In the genomic region with DNA sequence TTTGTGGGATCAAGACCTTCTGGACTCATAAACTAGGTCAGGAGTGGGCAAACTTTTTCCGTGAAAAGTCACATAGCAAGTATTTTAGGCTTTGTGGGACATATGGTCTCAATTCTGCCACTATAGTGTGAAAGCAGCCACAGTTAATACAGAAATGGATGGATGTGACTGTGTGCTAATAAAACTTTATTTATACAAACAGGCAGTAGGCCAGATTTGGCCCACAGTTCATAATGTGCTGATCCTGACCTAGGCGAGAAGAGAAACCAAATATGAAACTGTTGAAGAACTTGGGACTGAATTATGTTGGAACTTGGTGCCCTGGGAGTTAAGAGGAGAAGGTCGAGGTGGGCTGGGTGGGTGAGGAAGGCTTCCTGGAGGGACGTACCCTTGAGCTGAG, we compare ENCODE assay signal across 27 cellular contexts. TPM values are rescaled to one million over a fixed set of nuclear protein-coding genes. Genes with fewer than 3 reads are reported as not detected.
DNase-seq lines count a peak whose midpoint lies in the region; ATAC-seq, FAIRE-seq and TF ChIP-seq lines count a peak whose summit lies in the region.
"Had no signal": no experiment of that assay in that cellular context is flagged by ENCODE, and none has a peak within 500 bp of the region (broad histone marks: within the 10 kb centered on the region; RNA-seq: fewer than 3 reads in every experiment).

No MANE protein-coding gene starts in this region.

- no peaks in the 10 kb centered on the region for H3K9me3 ChIP-seq in mammary epithelial cell (replicated peaks; ENCODE audit: insufficient read depth, low read length)
- no peaks in the 10 kb centered on the region for H3K9me3 ChIP-seq in breast epithelium
- H3K9me3 ChIP-seq in RWPE2 (ENCODE audit: severe bottlenecking) = no peaks in the 10 kb centered on the region
- no peaks in the 10 kb centered on the region for H3K9me3 ChIP-seq in H1 (ENCODE audit: insufficient read depth in 2 of 2, low read depth in 1 of 2, low read length in 1 of 2)
- H3K9me3 ChIP-seq in HepG2 (ENCODE audit: low read length) = no peaks in the 10 kb centered on the region
- H3K9me3 ChIP-seq: A549, BE2C had no signal

- H4K20me1 ChIP-seq in mammary epithelial cell (ENCODE audit: insufficient read depth, low read length) (no peaks in the 10 kb centered on the region), H1 (replicated peaks in 1 of 2; ENCODE audit: control insufficient read depth in 1 of 2, insufficient read depth in 2 of 2, low read length in 2 of 2) (no peaks in the 10 kb centered on the region), HepG2 (ENCODE audit: insufficient read depth, low read length) (no peaks in the 10 kb centered on the region)
- H4K20me1 ChIP-seq: BLaER1 treated with 17β-estradiol and CSF1 and Interleukin-3, amounts not matched to agents 10 nM and 100 nM had no signal

- H2BK15ac ChIP-seq in H1 (ENCODE audit: low read length) = no peak overlapping the region

- TF ChIP-seq RAD21 in H1 (IDR thresholded peaks at IDR 0.05 in 1 of 2, conservative IDR thresholded peaks at IDR 0.05 in 1 of 2; ENCODE audit: low read depth in 2 of 2, low read length in 2 of 2) (no peak), HepG2 (CRISPR knock-in tag; IDR thresholded peaks at IDR 0.05) (no peak)

- DNase-seq in mammary epithelial cell (no peak), breast epithelium (ENCODE audit: low spot score in 2 of 2) (no peak), RWPE2 (ENCODE audit: low spot score) (no peak), H1 (ENCODE audit: low read depth in 1 of 2, low spot score in 2 of 2) (no peak), HepG2 (ENCODE audit: low spot score) (no peak), hepatic stellate cell (ENCODE audit: low spot score) (no peak), retina (no peak)
- DNase-seq: 8988T; ACHN; AML-193; BE2C; Calu3; CD4-positive, alpha-beta T cell; CD8-positive, alpha-beta memory T cell; COR-L47; DMS53; DMS79 treated with DMSO at 0.1 percent for 48 hours; GF-D8; GOT3; HCEC 1CT had no signal

- H3K27me3 ChIP-seq in mammary epithelial cell (ENCODE audit: insufficient read depth, low read length) (no peaks in the 10 kb centered on the region), breast epithelium (no peaks in the 10 kb centered on the region), RWPE2 (ENCODE audit: insufficient read depth, poor library complexity, severe bottlenecking) (no peaks in the 10 kb centered on the region), H1 (replicated peaks in 1 of 4; ENCODE audit: control insufficient read depth in 3 of 4, extremely low read depth in 1 of 4, insufficient read depth in 3 of 4, low read length in 3 of 4) (no peaks in the 10 kb centered on the region), HepG2 (ENCODE audit: control insufficient read depth in 1 of 2, insufficient read depth in 2 of 2, low read length in 2 of 2) (no peaks in the 10 kb centered on the region; a peak in 2 of 5 replicates)
- H3K27me3 ChIP-seq: BE2C; BLaER1 treated with 17β-estradiol and CSF1 and Interleukin-3, amounts not matched to agents 10 nM and 100 nM had no signal

- intact Hi-C loops in mammary epithelial cell (cut with micrococcal nuclease) (loop anchor here (1.0 to 2.0 kb wide), 3 partner anchors 15 to 70 kb away; no protein-coding TSS in a partner anchor), breast epithelium (cut with DNase I; ENCODE audit: low total_unique reads) (no loop called here), HepG2 (cut with micrococcal nuclease; ENCODE audit: unreplicated experiment) (no loop called here)

- H3K4me2 ChIP-seq in mammary epithelial cell (ENCODE audit: insufficient read depth, low read depth, low read length) (peak overlapping the region; percentile 43), H1 (ENCODE audit: insufficient read depth in 1 of 2, low read depth in 2 of 2, low read length in 2 of 2) (no peak overlapping the region), HepG2 (ENCODE audit: low read depth, low read length) (no peak overlapping the region)
- H3K4me2 ChIP-seq: A549; BLaER1 treated with 17β-estradiol and CSF1 and Interleukin-3, amounts not matched to agents 10 nM and 100 nM had no signal

- H4K91ac ChIP-seq in H1 (replicated peaks; ENCODE audit: insufficient read length, low read length) = no peak overlapping the region

- WGBS in mammary epithelial cell (ENCODE audit: low coverage, missing lambda C conversion rate) = 94% methylated on average over 3 of the region's 4 CpGs
- WGBS in H1 (ENCODE audit: extremely low coverage in 1 of 2, insufficient coverage in 1 of 2, insufficient read length in 1 of 2, insufficient replicate concordance in 2 of 2, low coverage in 1 of 2, low lambda C conversion rate in 2 of 2, missing lambda C conversion rate in 1 of 2), 2 experiments = 87% methylated on average over 4 of the region's 4 CpGs; no CpG with 5 or more reads in 1 of the 2 experiments
- WGBS in HepG2 (ENCODE audit: low lambda C conversion rate) = 4% methylated on average over 4 of the region's 4 CpGs

- POLR2A ChIA-PET in H1 (lab: Charles Lee; ENCODE audit: partially characterized antibody) (no interaction called here), HepG2 (lab: Yijun Ruan, JAX) (no interaction called here)

- H3K9ac ChIP-seq in mammary epithelial cell (ENCODE audit: insufficient read depth, low read length) (no peak overlapping the region), H1 (replicated peaks in 1 of 4; ENCODE audit: extremely low read depth in 1 of 4, low read depth in 3 of 4, low read length in 3 of 4) (no peak overlapping the region), HepG2 (ENCODE audit: insufficient read depth, low read depth, low read length) (no peak overlapping the region)
- H3K9ac ChIP-seq: BLaER1 treated with 17β-estradiol and CSF1 and Interleukin-3, amounts not matched to agents 10 nM and 100 nM had no signal

- TF ChIP-seq CTCF in mammary epithelial cell (conservative IDR thresholded peaks at IDR 0.05 in 1 of 2, IDR thresholded peaks at IDR 0.05 in 1 of 2; ENCODE audit: extremely low read depth in 1 of 2, insufficient read depth in 1 of 2, low read depth in 1 of 2, low read length in 2 of 2) = no peak
- no peak for TF ChIP-seq CTCF in breast epithelium (IDR thresholded peaks at IDR 0.05)
- TF ChIP-seq CTCF in RWPE2 (IDR thresholded peaks at IDR 0.05; ENCODE audit: poor library complexity, severe bottlenecking) = no peak
- no peak for TF ChIP-seq CTCF in H1 (IDR thresholded peaks at IDR 0.05; ENCODE audit: control extremely low read depth in 1 of 3, insufficient read depth in 1 of 3, low read depth in 1 of 3, low read length in 3 of 3)
- no peak for TF ChIP-seq CTCF in HepG2 (CRISPR knock-in tag; IDR thresholded peaks at IDR 0.05)

- H3K18ac ChIP-seq in H1 (ENCODE audit: extremely low read depth, low read length) = no peak overlapping the region

- no peaks in the 10 kb centered on the region for H3K79me2 ChIP-seq in mammary epithelial cell (ENCODE audit: insufficient read depth, low read length)
- no peaks in the 10 kb centered on the region for H3K79me2 ChIP-seq in H1 (ENCODE audit: control insufficient read depth in 1 of 2, insufficient read depth in 2 of 2, low read length in 2 of 2)
- H3K79me2 ChIP-seq in HepG2 (ENCODE audit: insufficient read depth, low read length) = no peaks in the 10 kb centered on the region

- H2BK120ac ChIP-seq in H1 (replicated peaks; ENCODE audit: low read depth, low read length) = no peak overlapping the region

- H3K4me1 ChIP-seq in mammary epithelial cell (ENCODE audit: insufficient read depth, low read length) = peaks cover 33% of the 10 kb centered on the region
- no peaks in the 10 kb centered on the region for H3K4me1 ChIP-seq in breast epithelium
- peaks cover 11% of the 10 kb centered on the region for H3K4me1 ChIP-seq in RWPE2 (ENCODE audit: insufficient read depth, poor library complexity, severe bottlenecking)
- no peaks in the 10 kb centered on the region; a peak in 1 of 7 replicates for H3K4me1 ChIP-seq in H1 (replicated peaks in 1 of 4; ENCODE audit: control insufficient read depth in 3 of 4, insufficient read depth in 4 of 4, low read length in 3 of 4)
- H3K4me1 ChIP-seq in HepG2 (ENCODE audit: insufficient read depth, low read length) = no peaks in the 10 kb centered on the region
- H3K4me1 ChIP-seq: BE2C; BLaER1 treated with 17β-estradiol and CSF1 and Interleukin-3, amounts not matched to agents 10 nM and 100 nM had no signal

- H3K56ac ChIP-seq in H1 (replicated peaks; ENCODE audit: insufficient read length, low read depth, low read length) = no peak overlapping the region

- H3K79me1 ChIP-seq in H1 (ENCODE audit: low read depth, low read length) = no peaks in the 10 kb centered on the region

- no peak overlapping the region for H2BK20ac ChIP-seq in H1 (ENCODE audit: low read length)

- TF ChIP-seq POLR2A in breast epithelium (IDR thresholded peaks at IDR 0.05) (no peak), H1 (IDR thresholded peaks at IDR 0.05; ENCODE audit: control extremely low read depth in 1 of 2, low read depth in 2 of 2, low read length in 2 of 2) (no peak), HepG2 (IDR thresholded peaks at IDR 0.05; ENCODE audit: insufficient read depth in 1 of 2, low read depth in 2 of 2, low read length in 2 of 2) (no peak)

- no peak overlapping the region for H3K14ac ChIP-seq in H1 (ENCODE audit: insufficient read length)

- CTCF ChIA-PET in mammary epithelial cell (lab: Charles Lee; ENCODE audit: low non-redundant PET) (no interaction called here), H1 (lab: Charles Lee; ENCODE audit: partially characterized antibody) (interaction anchor here (0.7 to 2.2 kb wide), 8 partner anchors 10 to 206 kb away, joined by 3 to 9 read pairs (median 4); no protein-coding TSS in a partner anchor), HepG2 (lab: Yijun Ruan, JAX; ENCODE audit: low intra/inter-chr PET ratio, low total read pairs) (no interaction called here)

- no peak overlapping the region for H4K5ac ChIP-seq in H1 (ENCODE audit: insufficient read length, low read depth, low read length)

- no peak overlapping the region for H3K4ac ChIP-seq in H1 (replicated peaks; ENCODE audit: insufficient read length, low read depth, low read length)

- no peak for ATAC-seq in RWPE2 (ENCODE audit: low read depth)
- ATAC-seq in HepG2 = no peak
- no peak for ATAC-seq in HG03342 (IDR thresholded peaks at IDR 0.05; ENCODE audit: unreplicated experiment)

- BruUV-seq in mammary epithelial cell (replicated peaks; lab: Mats Ljungman, UMichigan) (no TSS peak), HepG2 (replicated peaks; lab: Mats Ljungman, UMichigan) (no TSS peak)

- in situ Hi-C loops in mammary epithelial cell (cut with MboI; ENCODE audit: low sequenced_read_pairs in 2 of 2) = no loop called here
- in situ Hi-C loops in HepG2 (cut with HindIII; ENCODE audit: extremely low pct_ligation_motif_present, low pct_unique_long_range_greater_than_20kb) = no loop called here

- H2BK12ac ChIP-seq in H1 (ENCODE audit: low read depth, low read length) = no peak overlapping the region

- no peak overlapping the region for H4K8ac ChIP-seq in H1 (ENCODE audit: extremely low read depth, insufficient read depth, low read length)

- no peak overlapping the region for H3K27ac ChIP-seq in mammary epithelial cell (ENCODE audit: insufficient read depth, low read depth, low read length)
- no peak overlapping the region for H3K27ac ChIP-seq in breast epithelium
- H3K27ac ChIP-seq in RWPE2 (ENCODE audit: poor library complexity, severe bottlenecking) = peak overlapping the region; percentile 47
- H3K27ac ChIP-seq in H1 (ENCODE audit: low read depth, low read length) = no peak overlapping the region
- H3K27ac ChIP-seq in HepG2 (ENCODE audit: extremely low read length, insufficient read depth, low read length) = no peak overlapping the region
- H3K27ac ChIP-seq: BLaER1 treated with 17β-estradiol and CSF1 and Interleukin-3, amounts not matched to agents 10 nM and 100 nM had no signal

- dilution Hi-C loops in mammary epithelial cell (cut with HindIII; ENCODE audit: low sequenced_read_pairs) = no loop called here

- no peaks in the 10 kb centered on the region for H3K23me2 ChIP-seq in H1 (ENCODE audit: low read depth, low read length)

- H3K4me3 ChIP-seq in mammary epithelial cell (replicated peaks in 1 of 3; ENCODE audit: insufficient read depth in 1 of 3, low read depth in 2 of 3, low read length in 3 of 3) (no peak overlapping the region), breast epithelium (no peak overlapping the region), RWPE2 (ENCODE audit: severe bottlenecking) (no peak overlapping the region), H1 (ENCODE audit: extremely low read depth in 1 of 4, insufficient read depth in 2 of 4, low read depth in 3 of 4, low read length in 4 of 4) (no peak overlapping the region), HepG2 (replicated peaks in 1 of 3; ENCODE audit: insufficient read depth in 1 of 3, low read depth in 2 of 3, low read length in 3 of 3) (no peak overlapping the region)
- H3K4me3 ChIP-seq: A549; BLaER1 treated with 17β-estradiol and CSF1 and Interleukin-3, amounts not matched to agents 10 nM and 100 nM had no signal

- no peak for FAIRE-seq in H1 (lab: Jason Lieb, UNC)
- no peak for FAIRE-seq in HepG2 (lab: Jason Lieb, UNC)
- FAIRE-seq: A549, GM12892 had no signal

- TF ChIP-seq EP300 in H1 (IDR thresholded peaks at IDR 0.05; ENCODE audit: borderline replicate concordance in 1 of 2, low read depth in 2 of 2, low read length in 2 of 2) = no peak
- no peak for TF ChIP-seq EP300 in HepG2 (IDR thresholded peaks at IDR 0.05; ENCODE audit: low read depth in 2 of 2, low read length in 2 of 2)
- TF ChIP-seq EP300 in HepG2 (CRISPR knock-in tag; IDR thresholded peaks at IDR 0.05; ENCODE audit: borderline replicate concordance) = no peak

- 0 out of 2 replicates have a peak overlapping the region, but pooled peaks have one; percentile 13 for H2BK5ac ChIP-seq in H1 (ENCODE audit: low read depth, low read length)

- H3K36me3 ChIP-seq in mammary epithelial cell (ENCODE audit: insufficient read depth, low read length) (no peaks in the 10 kb centered on the region), breast epithelium (no peaks in the 10 kb centered on the region), RWPE2 (ENCODE audit: low read depth) (no peaks in the 10 kb centered on the region; the same call in none of the 2 replicates), H1 (ENCODE audit: control insufficient read depth in 2 of 4, insufficient read depth in 4 of 4, low read length in 3 of 4) (no peaks in the 10 kb centered on the region), HepG2 (replicated peaks in 1 of 2; ENCODE audit: control insufficient read depth in 1 of 2, insufficient read depth in 2 of 2, low read length in 2 of 2) (no peaks in the 10 kb centered on the region)
- H3K36me3 ChIP-seq: BE2C; BLaER1 treated with 17β-estradiol and CSF1 and Interleukin-3, amounts not matched to agents 10 nM and 100 nM had no signal

- no peak overlapping the region for H2AK5ac ChIP-seq in H1 (ENCODE audit: low read depth, low read length)

- H2AFZ ChIP-seq in mammary epithelial cell (ENCODE audit: low read depth, low read length) (peak overlapping the region; percentile 37), H1 (ENCODE audit: low read length) (no peak overlapping the region), HepG2 (ENCODE audit: low read length) (no peak overlapping the region)

- no peak overlapping the region for H3K23ac ChIP-seq in H1 (ENCODE audit: insufficient read length)

RNA-seq across cellular contexts. Expression of gene PADI3, which starts 17.1 kb away (rescaled TPM):
- 1 to 10 TPM; 1.3 to 7.7 TPM for total RNA-seq in mammary epithelial cell
- 6.9 TPM for polyA plus RNA-seq in mammary epithelial cell
- polyA minus RNA-seq in mammary epithelial cell = 15.9 TPM
- total RNA-seq in breast epithelium = not detected
- total RNA-seq in H1 (2021; fragmentation: NEBNext Ultra II Directional; extraction: Animal tissue kit (Norgen Biotek cat#: 25700)) = 0.37 and 0.44 TPM in 2 replicates
- 0.94 and 1.9 TPM in 2 replicates for polyA plus RNA-seq in H1 (2011; rRNA removed)
- 1.6 TPM for polyA plus RNA-seq in H1 (2011; cell fraction: cytosol; rRNA removed)
- polyA plus RNA-seq in H1 (2011; cell fraction: nucleus; rRNA removed) = 3.4 TPM
- polyA plus RNA-seq in H1 (2012, experiment 1 of 2) = 0.35 to 0.85 TPM (median 0.64 TPM) in 4 replicates
- 0.33 TPM for polyA plus RNA-seq in H1 (2012, experiment 2 of 2)
- 0.59 TPM for polyA plus RNA-seq in H1 (2013, experiment 1 of 2)
- polyA plus RNA-seq in H1 (2013, experiment 2 of 2) = 0.35 TPM
- polyA minus RNA-seq in H1 (2011; rRNA and poly(A)+ RNA removed) = 1.3 and 1.7 TPM in 2 replicates
- polyA minus RNA-seq in H1 (2011; cell fraction: cytosol; rRNA and poly(A)+ RNA removed) = 0.81 TPM
- 1.6 TPM for polyA minus RNA-seq in H1 (2011; cell fraction: nucleus; rRNA and poly(A)+ RNA removed)
- total RNA-seq in HepG2 (2016; rRNA removed; fragmentation: Illumina TruSeq; extraction: Trizol) = not detected in 2 replicates
- not detected in 2 replicates for total RNA-seq in HepG2 (2016; cell fraction: cytosol; rRNA removed; fragmentation: Illumina TruSeq; extraction: Trizol; ENCODE audit: low read depth)
- total RNA-seq in HepG2 (2016; cell fraction: insoluble cytoplasmic fraction; rRNA removed; fragmentation: Illumina TruSeq; extraction: Trizol) = not detected in 2 replicates
- not detected in 2 replicates for total RNA-seq in HepG2 (2016; cell fraction: membrane; rRNA removed; fragmentation: Illumina TruSeq; extraction: Trizol)
- total RNA-seq in HepG2 (2016; cell fraction: nucleus; rRNA removed; fragmentation: Illumina TruSeq; extraction: Trizol) = not detected in 2 replicates
- polyA plus RNA-seq in HepG2 (2011; rRNA removed) = not detected in 2 replicates
- not detected in 2 replicates for polyA plus RNA-seq in HepG2 (2011; cell fraction: cytosol; rRNA removed)
- polyA plus RNA-seq in HepG2 (2011; cell fraction: nucleus; rRNA removed) = not detected in 2 replicates
- polyA plus RNA-seq in HepG2 (2012) = not detected in 2 replicates
- not detected in 2 replicates for polyA plus RNA-seq in HepG2 (2016; cell fraction: cytosol; fragmentation: Illumina TruSeq; extraction: Trizol; ENCODE audit: low read depth)
- not detected in 2 replicates for polyA plus RNA-seq in HepG2 (2016; cell fraction: insoluble cytoplasmic fraction; fragmentation: Illumina TruSeq; extraction: Trizol; ENCODE audit: low read depth)
- not detected in 2 replicates for polyA plus RNA-seq in HepG2 (2016; cell fraction: membrane; fragmentation: Illumina TruSeq; extraction: Trizol; ENCODE audit: low read depth)
- polyA plus RNA-seq in HepG2 (2016; cell fraction: nucleus; fragmentation: Illumina TruSeq; extraction: Trizol; ENCODE audit: insufficient read depth, low read depth) = not detected in 2 replicates
- polyA minus RNA-seq in HepG2 (2011; rRNA and poly(A)+ RNA removed; ENCODE audit: low replicate concordance) = 0.05 TPM in 1 of 2 replicates, not detected in the other
- not detected in 2 replicates for polyA minus RNA-seq in HepG2 (2011; cell fraction: cytosol; rRNA and poly(A)+ RNA removed)
- not detected in 2 replicates for polyA minus RNA-seq in HepG2 (2011; cell fraction: nucleus; rRNA and poly(A)+ RNA removed)
- total RNA-seq: CD4-positive, alpha-beta T cell; CD8-positive, alpha-beta memory T cell had no signal
- polyA plus RNA-seq: CD14-positive monocyte; CD8-positive, alpha-beta memory T cell had no signal

RNA-seq across cellular contexts. Expression of gene PADI4, which starts 42.0 kb away (rescaled TPM):
- total RNA-seq in mammary epithelial cell (under 1 TPM in 1 of 2 donors, not detected in 1; 0.47 TPM), breast epithelium (1 to 10 TPM in 1 of 3 donors, not detected in 2; 1.3 TPM), HepG2 (2016; rRNA removed; fragmentation: Illumina TruSeq; extraction: Trizol) (0.04 TPM in 1 of 2 replicates, not detected in the other)
- polyA plus RNA-seq in mammary epithelial cell (0.08 TPM), H1 (2011; rRNA removed) (0.17 and 0.29 TPM in 2 replicates), HepG2 (2011; rRNA removed) (0.04 TPM in 1 of 2 replicates, not detected in the other)
- not detected for polyA minus RNA-seq in mammary epithelial cell
- total RNA-seq in H1 (2021; fragmentation: NEBNext Ultra II Directional; extraction: Animal tissue kit (Norgen Biotek cat#: 25700)) = not detected in 2 replicates
- polyA plus RNA-seq in H1 (2011; cell fraction: cytosol; rRNA removed) = 0.18 TPM
- polyA plus RNA-seq in H1 (2011; cell fraction: nucleus; rRNA removed) = 0.11 TPM
- 0.06 to 0.25 TPM (median 0.20 TPM) in 3 of 4 replicates, not detected in the other for polyA plus RNA-seq in H1 (2012, experiment 1 of 2)
- polyA plus RNA-seq in H1 (2012, experiment 2 of 2) = 0.07 TPM
- polyA plus RNA-seq in H1 (2013, experiment 1 of 2) = 0.39 TPM
- polyA plus RNA-seq in H1 (2013, experiment 2 of 2) = 0.29 TPM
- 0.41 TPM in 1 of 2 replicates, not detected in the other for polyA minus RNA-seq in H1 (2011; rRNA and poly(A)+ RNA removed)
- polyA minus RNA-seq in H1 (2011; cell fraction: cytosol; rRNA and poly(A)+ RNA removed) = not detected
- not detected for polyA minus RNA-seq in H1 (2011; cell fraction: nucleus; rRNA and poly(A)+ RNA removed)
- not detected in 2 replicates for total RNA-seq in HepG2 (2016; cell fraction: cytosol; rRNA removed; fragmentation: Illumina TruSeq; extraction: Trizol; ENCODE audit: low read depth)
- not detected in 2 replicates for total RNA-seq in HepG2 (2016; cell fraction: insoluble cytoplasmic fraction; rRNA removed; fragmentation: Illumina TruSeq; extraction: Trizol)
- total RNA-seq in HepG2 (2016; cell fraction: membrane; rRNA removed; fragmentation: Illumina TruSeq; extraction: Trizol) = not detected in 2 replicates
- not detected in 2 replicates for total RNA-seq in HepG2 (2016; cell fraction: nucleus; rRNA removed; fragmentation: Illumina TruSeq; extraction: Trizol)
- polyA plus RNA-seq in HepG2 (2011; cell fraction: cytosol; rRNA removed) = 0.04 TPM in 1 of 2 replicates, not detected in the other
- polyA plus RNA-seq in HepG2 (2011; cell fraction: nucleus; rRNA removed) = not detected in 2 replicates
- not detected in 2 replicates for polyA plus RNA-seq in HepG2 (2012)
- polyA plus RNA-seq in HepG2 (2016; cell fraction: cytosol; fragmentation: Illumina TruSeq; extraction: Trizol; ENCODE audit: low read depth) = not detected in 2 replicates
- not detected in 2 replicates for polyA plus RNA-seq in HepG2 (2016; cell fraction: insoluble cytoplasmic fraction; fragmentation: Illumina TruSeq; extraction: Trizol; ENCODE audit: low read depth)
- polyA plus RNA-seq in HepG2 (2016; cell fraction: membrane; fragmentation: Illumina TruSeq; extraction: Trizol; ENCODE audit: low read depth) = not detected in 2 replicates
- not detected in 2 replicates for polyA plus RNA-seq in HepG2 (2016; cell fraction: nucleus; fragmentation: Illumina TruSeq; extraction: Trizol; ENCODE audit: insufficient read depth, low read depth)
- polyA minus RNA-seq in HepG2 (2011; rRNA and poly(A)+ RNA removed; ENCODE audit: low replicate concordance) = not detected in 2 replicates
- polyA minus RNA-seq in HepG2 (2011; cell fraction: cytosol; rRNA and poly(A)+ RNA removed) = not detected in 2 replicates
- not detected in 2 replicates for polyA minus RNA-seq in HepG2 (2011; cell fraction: nucleus; rRNA and poly(A)+ RNA removed)
- total RNA-seq: Calu3, Daoy, G401 had no signal
- polyA plus RNA-seq: A549 had no signal
